19 cellular contexts compared by ENCODE assay signal in genomic region chr4:153228512-153229145, GRCh38. TPM values are rescaled to one million over a fixed set of nuclear protein-coding genes. Genes with fewer than 3 reads are reported as not detected.
A peak's percentile ranks its signal among the peaks of the same experiment; 100 is the strongest.
DNase-seq lines count a peak whose midpoint lies in the region; ATAC-seq and TF ChIP-seq lines count a peak whose summit lies in the region.
"Had no signal": no experiment of that assay in that cellular context is flagged by ENCODE, and none has a peak within 500 bp of the region (broad histone marks: within the 10 kb centered on the region; RNA-seq: fewer than 3 reads in every experiment).

No MANE protein-coding gene starts in this region.

- H3K4me3 Mint-ChIP-seq in nephron progenitor cell = peak overlapping the region; percentile 51
- H3K4me3 Mint-ChIP-seq in stimulated activated memory B cell treated with anti-CD40 and anti-IgM and Interleukin-4, amounts not matched to agents 10 μg/mL and 1 μg/mL and 100 μg/mL, for 72 hours = no peak overlapping the region
- H3K4me3 Mint-ChIP-seq in activated naive CD8-positive, alpha-beta T cell treated with anti-CD3 and anti-CD28 coated beads for 36 hours = no peak overlapping the region
- H3K4me3 Mint-ChIP-seq: stimulated activated naive CD8-positive, alpha-beta T cell treated with anti-CD3 and anti-CD28 coated beads, Interleukin-15, Interleukin-2, amounts not matched to agents 100 ng/mL and 50 ng/mL, for 24 hours had no signal

- peaks cover 30% of the 10 kb centered on the region for H3K79me2 ChIP-seq in OCI-LY3 (ENCODE audit: low read length)

- peaks cover 90% of the 10 kb centered on the region for H3K4me1 Mint-ChIP-seq in nephron progenitor cell
- peaks cover 22% of the 10 kb centered on the region for H3K4me1 Mint-ChIP-seq in stimulated activated memory B cell treated with anti-CD40 and anti-IgM and Interleukin-4, amounts not matched to agents 10 μg/mL and 1 μg/mL and 100 μg/mL, for 72 hours
- H3K4me1 Mint-ChIP-seq in activated naive CD8-positive, alpha-beta T cell treated with anti-CD3 and anti-CD28 coated beads for 36 hours = peaks cover 30% of the 10 kb centered on the region

- no peak for ATAC-seq in stimulated activated memory B cell treated with anti-CD40 and anti-IgM and Interleukin-4, amounts not matched to agents 10 μg/mL and 1 μg/mL and 100 μg/mL, for 72 hours
- ATAC-seq: sciatic nerve, upper lobe of right lung had no signal

- TF ChIP-seq CTCF in OCI-LY3 (IDR thresholded peaks at IDR 0.05; ENCODE audit: low read depth, low read length) (no peak), dorsolateral prefrontal cortex (IDR thresholded peaks at IDR 0.05 in 54 of 56, conservative IDR thresholded peaks at IDR 0.05 in 2 of 56; ENCODE audit: low read depth in 1 of 56, partially characterized antibody in 56 of 56) (no peak), nephron progenitor cell (IDR thresholded peaks at IDR 0.05) (no peak)

- H3K27ac Mint-ChIP-seq in nephron progenitor cell = peak overlapping the region; percentile 88
- no peak overlapping the region for H3K27ac Mint-ChIP-seq in stimulated activated memory B cell treated with anti-CD40 and anti-IgM and Interleukin-4, amounts not matched to agents 10 μg/mL and 1 μg/mL and 100 μg/mL, for 72 hours
- no peak overlapping the region for H3K27ac Mint-ChIP-seq in activated naive CD8-positive, alpha-beta T cell treated with anti-CD3 and anti-CD28 coated beads for 36 hours
- H3K27ac Mint-ChIP-seq: stimulated activated naive CD8-positive, alpha-beta T cell treated with anti-CD3 and anti-CD28 coated beads, Interleukin-15, Interleukin-2, amounts not matched to agents 100 ng/mL and 50 ng/mL, for 24 hours had no signal

- no peak overlapping the region for H2AFZ ChIP-seq in OCI-LY3 (ENCODE audit: low read depth, low read length)

- H3K36me3 ChIP-seq in OCI-LY3 (replicated peaks; ENCODE audit: low read depth, low read length) = peaks cover 19% of the 10 kb centered on the region
- H3K36me3 ChIP-seq: heart left ventricle, upper lobe of right lung had no signal

- DNase-seq in Ammon's horn (ENCODE audit: low spot score) = peak; percentile 72
- DNase-seq in dorsolateral prefrontal cortex = peak in 1 of 10 donors; percentile 68
- DNase-seq in nephron progenitor cell = no peak
- no peak for DNase-seq in GOT3 (lab: John Stamatoyannopoulos, UW)
- no peak for DNase-seq in activated naive CD8-positive, alpha-beta T cell treated with anti-CD3 and anti-CD28 coated beads for 36 hours
- no peak for DNase-seq in GM19240 (ENCODE audit: insufficient read length, low spot score)
- DNase-seq: effector memory CD4-positive, alpha-beta T cell; GF-D8; HCEC 1CT; heart left ventricle; KG1; NCI-H1930; NCI-H446 treated with DMSO at 0.1 percent for 48 hours; upper lobe of right lung had no signal

- peaks cover 3% of the 10 kb centered on the region for H3K27me3 Mint-ChIP-seq in nephron progenitor cell (ENCODE audit: low read depth, poor library complexity)
- peaks cover 17% of the 10 kb centered on the region for H3K27me3 Mint-ChIP-seq in stimulated activated memory B cell treated with anti-CD40 and anti-IgM and Interleukin-4, amounts not matched to agents 10 μg/mL and 1 μg/mL and 100 μg/mL, for 72 hours
- peaks cover 26% of the 10 kb centered on the region for H3K27me3 Mint-ChIP-seq in activated naive CD8-positive, alpha-beta T cell treated with anti-CD3 and anti-CD28 coated beads for 36 hours

- no peak overlapping the region for H3K9ac ChIP-seq in OCI-LY3 (ENCODE audit: low read length)

- peak overlapping the region; percentile 40 for H3K4me2 ChIP-seq in OCI-LY3 (ENCODE audit: low read length)

- peaks cover 17% of the 10 kb centered on the region for H3K9me3 Mint-ChIP-seq in nephron progenitor cell
- peaks cover 4% of the 10 kb centered on the region for H3K9me3 Mint-ChIP-seq in stimulated activated memory B cell treated with anti-CD40 and anti-IgM and Interleukin-4, amounts not matched to agents 10 μg/mL and 1 μg/mL and 100 μg/mL, for 72 hours
- H3K9me3 Mint-ChIP-seq in activated naive CD8-positive, alpha-beta T cell treated with anti-CD3 and anti-CD28 coated beads for 36 hours = peaks cover 9% of the 10 kb centered on the region

- H3K27me3 ChIP-seq in OCI-LY3 (ENCODE audit: low read depth, low read length) = peaks cover 52% of the 10 kb centered on the region
- H3K27me3 ChIP-seq in dorsolateral prefrontal cortex = no peaks in the 10 kb centered on the region
- H3K27me3 ChIP-seq: heart left ventricle, upper lobe of right lung had no signal

- intact Hi-C loops in dorsolateral prefrontal cortex (cut with DNase I) = loop anchor here in 1 of 2 donors (10.0 kb wide), 1 partner anchor 236 kb away; the partner anchor contains the start of gene TMEM131L

- H3K9me3 ChIP-seq in OCI-LY3 (ENCODE audit: insufficient read depth, low read length) = peaks cover 17% of the 10 kb centered on the region
- H3K9me3 ChIP-seq: upper lobe of right lung had no signal

- H3K36me3 Mint-ChIP-seq in nephron progenitor cell (ENCODE audit: low read depth) = peaks cover 51% of the 10 kb centered on the region
- peaks cover 8% of the 10 kb centered on the region for H3K36me3 Mint-ChIP-seq in stimulated activated memory B cell treated with anti-CD40 and anti-IgM and Interleukin-4, amounts not matched to agents 10 μg/mL and 1 μg/mL and 100 μg/mL, for 72 hours
- H3K36me3 Mint-ChIP-seq in activated naive CD8-positive, alpha-beta T cell treated with anti-CD3 and anti-CD28 coated beads for 36 hours = peaks cover 9% of the 10 kb centered on the region

- peaks cover 26% of the 10 kb centered on the region for H3K4me1 ChIP-seq in OCI-LY3 (ENCODE audit: low read length)

- H3K27ac ChIP-seq in OCI-LY3 (ENCODE audit: low read length) = no peak overlapping the region
- H3K27ac ChIP-seq in dorsolateral prefrontal cortex = peak overlapping the region in 53 of 59 donors; percentile 3 to 96 (median 65)
- H3K27ac ChIP-seq: C4-2B, heart left ventricle, upper lobe of right lung had no signal

- peaks cover 65% of the 10 kb centered on the region for H4K20me1 ChIP-seq in OCI-LY3 (ENCODE audit: insufficient read depth, low read length)

- H3K4me3 ChIP-seq in OCI-LY3 (ENCODE audit: low read length) = peak overlapping the region; percentile 2; the same call in 1 of the 2 replicates
- H3K4me3 ChIP-seq in dorsolateral prefrontal cortex = peak overlapping the region in 21 of 59 donors; percentile 0 to 76 (median 15)
- H3K4me3 ChIP-seq: heart left ventricle, upper lobe of right lung had no signal

RNA-seq across cellular contexts. Expression of gene TRIM2, which starts 24.4 kb away (rescaled TPM):
- 100 to 1,000 TPM; 287 to 703 (median 456) TPM for total RNA-seq in dorsolateral prefrontal cortex
- total RNA-seq in activated naive CD8-positive, alpha-beta T cell treated with anti-CD3 and anti-CD28 coated beads for 36 hours = under 1 TPM; 0.54 to 0.76 TPM

Comparison
In these comparisons a context has a peak if more than half of its experiments do, and no peak if none do; other contexts are left out.
1. RNA of gene TRIM2, which starts 24.4 kb away (total RNA-seq): 287 to 703 TPM in dorsolateral prefrontal cortex; 0.54 to 0.76 TPM in activated naive CD8-positive, alpha-beta T cell treated with anti-CD3 and anti-CD28 coated beads for 36 hours; every median in the first group is over 100 times any median in the second.